Comparison of ENCODE assay signal across 11 cellular contexts in genomic region chr2:33210626-33211025, GRCh38.
DNase-seq lines count a peak whose midpoint lies in the region; ATAC-seq, FAIRE-seq and TF ChIP-seq lines count a peak whose summit lies in the region.
"Had no signal": no experiment of that assay in that cellular context is flagged by ENCODE, and none has a peak within 500 bp of the region (broad histone marks: within the 10 kb centered on the region; RNA-seq: fewer than 3 reads in every experiment).

No MANE protein-coding gene starts in this region.

- no TSS peak for BruUV-seq in HepG2 (replicated peaks; lab: Mats Ljungman, UMichigan)

- H3K79me2 ChIP-seq in HepG2 (ENCODE audit: insufficient read depth, low read length), result no peaks in the 10 kb centered on the region

- TF ChIP-seq EP300 in HepG2 (IDR thresholded peaks at IDR 0.05; ENCODE audit: low read depth in 2 of 2, low read length in 2 of 2), result no peak
- no peak for TF ChIP-seq EP300 in HepG2 (CRISPR knock-in tag; IDR thresholded peaks at IDR 0.05; ENCODE audit: borderline replicate concordance)

- POLR2A ChIA-PET in HepG2 (lab: Yijun Ruan, JAX), result no interaction called here
- POLR2A ChIA-PET in CD8-positive, alpha-beta memory T cell (lab: Charles Lee), result no interaction called here

- H3K36me3 Mint-ChIP-seq in CD8-positive, alpha-beta memory T cell, result no peaks in the 10 kb centered on the region

- no peak overlapping the region for H3K27ac ChIP-seq in right lobe of liver
- no peak overlapping the region for H3K27ac ChIP-seq in HepG2 (ENCODE audit: extremely low read length, insufficient read depth, low read length)
- H3K27ac ChIP-seq in left lung, result peak overlapping the region in 1 of 2 donors; percentile 26
- no peak overlapping the region for H3K27ac ChIP-seq in CD8-positive, alpha-beta memory T cell (ENCODE audit: low read depth, low read length)
- H3K27ac ChIP-seq in spleen, result no peak overlapping the region

- H3K4me3 ChIP-seq in right lobe of liver (no peak overlapping the region), HepG2 (replicated peaks in 1 of 3; ENCODE audit: insufficient read depth in 1 of 3, low read depth in 2 of 3, low read length in 3 of 3) (no peak overlapping the region), choroid plexus epithelial cell (ENCODE audit: low read depth, low read length) (no peak overlapping the region), left lung (no peak overlapping the region), spleen (no peak overlapping the region)
- no peak overlapping the region for H3K4me3 ChIP-seq in CD8-positive, alpha-beta memory T cell (ENCODE audit: low read length)
- H3K4me3 ChIP-seq: dorsolateral prefrontal cortex had no signal

- no peaks in the 10 kb centered on the region for H3K36me3 ChIP-seq in right lobe of liver
- no peaks in the 10 kb centered on the region for H3K36me3 ChIP-seq in HepG2 (replicated peaks in 1 of 2; ENCODE audit: control insufficient read depth in 1 of 2, insufficient read depth in 2 of 2, low read length in 2 of 2)
- H3K36me3 ChIP-seq in left lung, result no peaks in the 10 kb centered on the region
- H3K36me3 ChIP-seq in CD8-positive, alpha-beta memory T cell (ENCODE audit: insufficient read depth, low read length), result no peaks in the 10 kb centered on the region
- no peaks in the 10 kb centered on the region for H3K36me3 ChIP-seq in spleen

- in situ Hi-C loops in HepG2 (cut with HindIII; ENCODE audit: extremely low pct_ligation_motif_present, low pct_unique_long_range_greater_than_20kb), result no loop called here

- DNase-seq in right lobe of liver (no peak), HepG2 (ENCODE audit: low spot score) (no peak), choroid plexus epithelial cell (ENCODE audit: low read depth) (peak; percentile 94), left lung (peak in 1 of 2 donors; percentile 39), NCI-H446 treated with DMSO at 0.1 percent for 48 hours (lab: John Stamatoyannopoulos, UW) (no peak), germinal center (ENCODE audit: low spot score) (no peak), spleen (no peak)
- DNase-seq in CD8-positive, alpha-beta memory T cell, result no peak
- DNase-seq: activated B cell treated with CpG ODN at 0.5 μM for 24 hours had no signal

- no peaks in the 10 kb centered on the region for H3K9me3 Mint-ChIP-seq in CD8-positive, alpha-beta memory T cell
- H3K9me3 Mint-ChIP-seq: activated B cell treated with CpG ODN at 0.5 μM for 24 hours had no signal

- no peaks in the 10 kb centered on the region for H3K9me3 ChIP-seq in right lobe of liver
- no peaks in the 10 kb centered on the region for H3K9me3 ChIP-seq in HepG2 (ENCODE audit: low read length)
- H3K9me3 ChIP-seq in left lung, result no peaks in the 10 kb centered on the region
- no peaks in the 10 kb centered on the region for H3K9me3 ChIP-seq in CD8-positive, alpha-beta memory T cell (ENCODE audit: low read length)
- H3K9me3 ChIP-seq in spleen, result no peaks in the 10 kb centered on the region

- no peaks in the 10 kb centered on the region for H4K20me1 ChIP-seq in HepG2 (ENCODE audit: insufficient read depth, low read length)

- peak overlapping the region in 1 of 8 donors; percentile 92 for H3K27ac Mint-ChIP-seq in CD8-positive, alpha-beta memory T cell
- H3K27ac Mint-ChIP-seq: activated B cell treated with CpG ODN at 0.5 μM for 24 hours, B cell had no signal

- no peak overlapping the region for H3K9ac ChIP-seq in HepG2 (ENCODE audit: insufficient read depth, low read depth, low read length)

- ATAC-seq in right lobe of liver (peak in 3 of 4 donors; percentile 7 to 52 (median 45)), HepG2 (no peak), left lung (peak; percentile 69)

- no peaks in the 10 kb centered on the region for H3K27me3 ChIP-seq in right lobe of liver
- H3K27me3 ChIP-seq in HepG2 (ENCODE audit: control insufficient read depth in 1 of 2, insufficient read depth in 2 of 2, low read length in 2 of 2), result peaks cover 0 to 3% of the 10 kb centered on the region in 2 experiments; a peak in 1 of 5 replicates
- H3K27me3 ChIP-seq in left lung, result no peaks in the 10 kb centered on the region
- H3K27me3 ChIP-seq in CD8-positive, alpha-beta memory T cell (ENCODE audit: insufficient read depth, low read length, poor library complexity, severe bottlenecking), result no peaks in the 10 kb centered on the region
- no peaks in the 10 kb centered on the region for H3K27me3 ChIP-seq in spleen (replicated peaks in 1 of 7)
- H3K27me3 ChIP-seq: dorsolateral prefrontal cortex had no signal

- no peak overlapping the region for H3K4me2 ChIP-seq in HepG2 (ENCODE audit: low read depth, low read length)

- FAIRE-seq in HepG2 (lab: Jason Lieb, UNC), result no peak

- H3K4me1 ChIP-seq in right lobe of liver (peaks cover 0 to 14% (median 2%) of the 10 kb centered on the region in 4 donors), HepG2 (ENCODE audit: insufficient read depth, low read length) (peaks cover 7% of the 10 kb centered on the region; the same call in 1 of the 2 replicates), left lung (no peaks in the 10 kb centered on the region), spleen (no peaks in the 10 kb centered on the region)
- no peaks in the 10 kb centered on the region for H3K4me1 ChIP-seq in CD8-positive, alpha-beta memory T cell (ENCODE audit: insufficient read depth, low read length)

- no peak for TF ChIP-seq POLR2A in right lobe of liver (IDR thresholded peaks at IDR 0.05)
- no peak for TF ChIP-seq POLR2A in HepG2 (IDR thresholded peaks at IDR 0.05; ENCODE audit: insufficient read depth in 1 of 2, low read depth in 2 of 2, low read length in 2 of 2)
- no peak for TF ChIP-seq POLR2A in spleen (IDR thresholded peaks at IDR 0.05)

- CTCF ChIA-PET in HepG2 (lab: Yijun Ruan, JAX; ENCODE audit: low intra/inter-chr PET ratio, low total read pairs), result no interaction called here
- CTCF ChIA-PET in CD8-positive, alpha-beta memory T cell (lab: Charles Lee), result no interaction called here

- no peak overlapping the region for H2AFZ ChIP-seq in HepG2 (ENCODE audit: low read length)

- H3K27me3 Mint-ChIP-seq in CD8-positive, alpha-beta memory T cell, result peaks cover 2 to 3% of the 10 kb centered on the region in 2 donors

- no peak for TF ChIP-seq CTCF in right lobe of liver (IDR thresholded peaks at IDR 0.05)
- TF ChIP-seq CTCF in HepG2 (CRISPR knock-in tag; IDR thresholded peaks at IDR 0.05), result no peak
- TF ChIP-seq CTCF in choroid plexus epithelial cell (conservative IDR thresholded peaks at IDR 0.05; ENCODE audit: low read depth, low read length), result no peak
- TF ChIP-seq CTCF in left lung (IDR thresholded peaks at IDR 0.05), result no peak
- TF ChIP-seq CTCF in spleen (IDR thresholded peaks at IDR 0.05 in 8 of 11, conservative IDR thresholded peaks at IDR 0.05 in 3 of 11), result no peak

- no peak for TF ChIP-seq RAD21 in HepG2 (CRISPR knock-in tag; IDR thresholded peaks at IDR 0.05)

- WGBS in right lobe of liver (ENCODE audit: insufficient coverage, low coverage, low lambda C conversion rate, missing lambda C conversion rate), result 39% methylated on average over 3 of the region's 3 CpGs
- 2% methylated on average over 3 of the region's 3 CpGs for WGBS in HepG2 (ENCODE audit: low lambda C conversion rate)
- WGBS in spleen, 5 donors, result 57 to 76% (median 63%) methylated on average over 3 of the region's 3 CpGs

- no peaks in the 10 kb centered on the region for H3K4me1 Mint-ChIP-seq in CD8-positive, alpha-beta memory T cell

- intact Hi-C loops in right lobe of liver (cut with DNase I) (no loop called here), HepG2 (cut with micrococcal nuclease; ENCODE audit: unreplicated experiment) (no loop called here), left lung (cut with DNase I) (loop anchor here in 1 of 2 donors (10.0 kb wide), 1 partner anchor 46 kb away; no protein-coding TSS in a partner anchor), spleen (cut with DNase I; ENCODE audit: low total_unique reads) (no loop called here)

- no peak overlapping the region for H3K4me3 Mint-ChIP-seq in CD8-positive, alpha-beta memory T cell
- H3K4me3 Mint-ChIP-seq: activated B cell treated with CpG ODN at 0.5 μM for 24 hours, B cell had no signal

TF ChIP-seq in HepG2, 621 proteins besides CTCF, POLR2A, EP300 and RAD21:
- no peak for TF ChIP-seq AGO1 (IDR thresholded peaks at IDR 0.05; ENCODE audit: low read depth, low read length, poor library complexity, severe bottlenecking)
- TF ChIP-seq TEAD3 (CRISPR knock-in tag; optimal IDR thresholded peaks at IDR 0.05; ENCODE audit: borderline replicate concordance), result no peak
- TF ChIP-seq ZNF746 (CRISPR knock-in tag; IDR thresholded peaks at IDR 0.05), result no peak
- TF ChIP-seq HIVEP1 (CRISPR knock-in tag; IDR thresholded peaks at IDR 0.05), result no peak
